ENCODE assay signal across 26 cellular contexts in the genomic region with DNA sequence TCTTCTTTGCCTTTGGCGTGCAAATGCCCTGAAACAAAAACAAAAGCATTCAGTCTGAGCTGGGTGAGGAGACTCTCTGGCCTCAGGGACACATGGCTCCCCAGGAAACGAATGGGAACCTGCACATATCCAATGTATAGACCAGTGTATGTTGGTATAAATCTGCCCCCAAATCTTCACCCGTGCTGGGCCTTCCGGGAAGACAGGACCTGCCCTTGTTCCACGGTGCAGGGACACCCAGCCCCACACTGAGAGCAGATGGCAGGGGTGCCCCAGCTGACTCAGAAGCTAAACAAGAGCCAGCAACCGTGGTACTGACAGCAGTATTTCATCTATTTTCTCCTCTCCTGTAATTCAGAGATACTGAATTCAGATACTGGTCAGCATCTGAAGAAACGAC.
"Had no signal": no experiment of that assay in that cellular context is flagged by ENCODE, and none has a peak within 500 bp of the region (broad histone marks: within the 10 kb centered on the region; RNA-seq: fewer than 3 reads in every experiment).

No MANE protein-coding gene starts in this region.

- H3K9me3 ChIP-seq: ovary, right lobe of liver, testis, thyroid gland, transverse colon, upper lobe of left lung, vagina had no signal

- H3K4me3 ChIP-seq: left ventricle myocardium inferior, lung, ovary, right atrium auricular region, right lobe of liver, smooth muscle cell, stomach, testis, thyroid gland, transverse colon, upper lobe of left lung, vagina had no signal

- H3K4me2 ChIP-seq: smooth muscle cell had no signal

- H3K27me3 Mint-ChIP-seq: naive B cell; progenitor cell of endocrine pancreas; stimulated activated naive B cell treated with anti-CD40 and anti-IgM and Interleukin-4, amounts not matched to agents 10 μg/mL and 1 μg/mL and 100 μg/mL, for 72 hours had no signal

- H3K27ac Mint-ChIP-seq: mesothelial cell of epicardium; natural killer cell; stimulated activated naive B cell treated with anti-CD40 and anti-IgM and Interleukin-4, amounts not matched to agents 10 μg/mL and 1 μg/mL and 100 μg/mL, for 72 hours had no signal

- H3K9me3 Mint-ChIP-seq: natural killer cell had no signal

- H3K27me3 ChIP-seq: ovary, right atrium auricular region, right lobe of liver, stomach, testis, thyroid gland, transverse colon, upper lobe of left lung, vagina had no signal

- H3K36me3 ChIP-seq: ovary had no signal

- H3K4me1 ChIP-seq: left ventricle myocardium inferior, right atrium auricular region, right lobe of liver, stomach, testis, thyroid gland, transverse colon, vagina had no signal

- DNase-seq: islet precursor cell; left ventricle myocardium inferior; mesendoderm; naive B cell; natural killer cell; nephron progenitor cell; nucleus accumbens; ovary; right lobe of liver; stimulated activated CD4-positive, alpha-beta T cell treated with anti-CD3 and anti-CD28 coated beads, Interleukin-12 subunit alpha, Interleukin-12 subunit beta, amount 100 ng/mL, for 4 hours; stimulated activated CD4-positive, alpha-beta T cell treated with anti-CD3 and anti-CD28 coated beads, Interleukin-15, amount 100 ng/mL, for 24 hours; stimulated activated CD4-positive, alpha-beta T cell treated with anti-CD3 and anti-CD28 coated beads, Interleukin-2, amount 100 ng/mL, for 24 hours; stimulated activated CD4-positive, alpha-beta T cell treated with anti-CD3 and anti-CD28 coated beads, Interleukin-4, amount 100 ng/mL, for 1 hour; stimulated activated naive B cell treated with anti-CD40 and anti-IgM and Interleukin-4, amounts not matched to agents 10 μg/mL and 1 μg/mL and 100 μg/mL, for 72 hours; stimulated activated naive CD8-positive, alpha-beta T cell treated with anti-CD3 and anti-CD28 coated beads, Interleukin-15, Interleukin-2, amounts not matched to agents 100 U/mL and 50 U/mL, for 24 hours; stomach; testis; thyroid gland; transverse colon; upper lobe of left lung had no signal

- H3K4me3 Mint-ChIP-seq: mesothelial cell of epicardium, natural killer cell, nephron progenitor cell had no signal

- H3K27ac ChIP-seq: left ventricle myocardium inferior, ovary, right atrium auricular region, right lobe of liver, stomach, testis, thyroid gland, transverse colon, vagina had no signal

- ATAC-seq: natural killer cell; stimulated activated naive B cell treated with anti-CD40 and anti-IgM and Interleukin-4, amounts not matched to agents 10 μg/mL and 1 μg/mL and 100 μg/mL, for 72 hours; stimulated activated naive CD8-positive, alpha-beta T cell treated with anti-CD3 and anti-CD28 coated beads, Interleukin-15, Interleukin-2, amounts not matched to agents 100 U/mL and 50 U/mL, for 24 hours had no signal

- H3K4me1 Mint-ChIP-seq: mesothelial cell of epicardium, nephron progenitor cell had no signal
